31 cellular contexts compared by ENCODE assay signal in genomic region chr14:77236814-77237213, GRCh38.
"Had no signal": no experiment of that assay in that cellular context is flagged by ENCODE, and none has a peak within 500 bp of the region (broad histone marks: within the 10 kb centered on the region; RNA-seq: fewer than 3 reads in every experiment).

No MANE protein-coding gene starts in this region.

- H3K9me3 Mint-ChIP-seq: activated B cell treated with CpG ODN at 0.5 μM for 24 hours; activated CD8-positive, alpha-beta T cell treated with anti-CD3 and anti-CD28 coated beads for 36 hours; activated T-cell treated with anti-CD3 and anti-CD28 coated beads, Interleukin-2, amount 50 U/mL, for 4 hours; activated T-helper 17 cell treated with anti-CD3 and anti-CD28 coated beads, Interleukin-2, amount 50 U/mL, for 72 hours; effector memory CD8-positive, alpha-beta T cell; T-helper 2 cell treated with Interferon-gamma antibody and Interleukin-4, amounts not matched to agents 5 μg/mL and 100 μg/mL, for 36 hours had no signal

- H3K27ac Mint-ChIP-seq: activated B cell treated with CpG ODN at 0.5 μM for 24 hours; activated CD8-positive, alpha-beta T cell treated with anti-CD3 and anti-CD28 coated beads for 36 hours; activated naive CD8-positive, alpha-beta T cell; activated T-helper 17 cell treated with anti-CD3 and anti-CD28 coated beads, Interleukin-2, amount 50 U/mL, for 72 hours; effector memory CD8-positive, alpha-beta T cell; T-helper 17 cell; T-helper 2 cell treated with Interferon-gamma antibody and Interleukin-4, amounts not matched to agents 5 μg/mL and 100 μg/mL, for 36 hours had no signal

- H3K9me3 ChIP-seq: body of pancreas, esophagus muscularis mucosa, gastrocnemius medialis, heart right ventricle had no signal

- FAIRE-seq: colon had no signal

- H3K27ac ChIP-seq: body of pancreas, esophagus muscularis mucosa, foreskin keratinocyte, gastrocnemius medialis, heart right ventricle, WERI-Rb-1 had no signal

- H3K27me3 ChIP-seq: body of pancreas, foreskin keratinocyte, gastrocnemius medialis had no signal

- DNase-seq: activated B cell treated with CpG ODN at 0.5 μM for 24 hours; activated CD4-positive, alpha-beta T cell treated with anti-CD3 and anti-CD28 coated beads for 48 hours; activated CD4-positive, alpha-beta T cell treated with anti-CD3 and anti-CD28 coated beads, Interleukin-2, amount 50 U/mL, for 1 hour; activated CD4-positive, alpha-beta T cell treated with anti-CD3 and anti-CD28 coated beads, Interleukin-2, amount 50 U/mL, for 48 hours; activated CD8-positive, alpha-beta memory T cell treated with anti-CD3 and anti-CD28 coated beads for 24 hours; activated CD8-positive, alpha-beta T cell treated with anti-CD3 and anti-CD28 coated beads for 36 hours; activated effector memory CD4-positive, alpha-beta T cell treated with Interleukin-2 at 50 U/mL for 16 hours; activated gamma-delta T cell treated with Interleukin-2 at 50 U/mL for 16 hours; activated naive CD4-positive, alpha-beta T cell treated with anti-CD3 and anti-CD28 coated beads, Interleukin-2, amount 50 U/mL, for 16 hours; activated naive CD4-positive, alpha-beta T cell treated with Interleukin-2 at 50 U/mL for 16 hours; activated T-cell treated with anti-CD3 and anti-CD28 coated beads, Interleukin-2, amount 50 U/mL, for 4 hours; amniotic stem cell; aorta; body of pancreas; cortex of kidney; dermis blood vessel endothelial cell; effector CD4-positive, alpha-beta T cell; effector memory CD8-positive, alpha-beta T cell; erythroblast; foreskin keratinocyte; gastrocnemius medialis; heart right ventricle; T-helper 17 cell; T1000; WERI-Rb-1 had no signal

- ATAC-seq: activated CD4-positive, CD25-positive, alpha-beta regulatory T cell treated with anti-CD3 and anti-CD28 coated beads, Interleukin-2, amount 50 U/mL, for 24 hours; activated CD8-positive, alpha-beta T cell treated with anti-CD3 and anti-CD28 coated beads for 36 hours; activated T-cell treated with anti-CD3 and anti-CD28 coated beads, Interleukin-2, amount 50 U/mL, for 4 hours; activated T-helper 17 cell treated with anti-CD3 and anti-CD28 coated beads, Interleukin-2, amount 50 U/mL, for 72 hours; body of pancreas; effector memory CD8-positive, alpha-beta T cell; foreskin keratinocyte; gastrocnemius medialis; heart right ventricle; T-helper 17 cell had no signal

- H3K36me3 ChIP-seq: esophagus muscularis mucosa, gastrocnemius medialis, heart right ventricle had no signal

- H3K27me3 Mint-ChIP-seq: activated B cell treated with CpG ODN at 0.5 μM for 24 hours; activated CD8-positive, alpha-beta T cell treated with anti-CD3 and anti-CD28 coated beads for 36 hours; activated naive CD8-positive, alpha-beta T cell; activated T-helper 17 cell treated with anti-CD3 and anti-CD28 coated beads, Interleukin-2, amount 50 U/mL, for 72 hours had no signal

- H3K4me1 ChIP-seq: body of pancreas, esophagus muscularis mucosa, foreskin keratinocyte, gastrocnemius medialis, heart right ventricle had no signal

- H3K4me3 Mint-ChIP-seq: activated B cell treated with CpG ODN at 0.5 μM for 24 hours; activated CD8-positive, alpha-beta T cell treated with anti-CD3 and anti-CD28 coated beads for 36 hours; activated naive CD8-positive, alpha-beta T cell; activated T-cell treated with anti-CD3 and anti-CD28 coated beads, Interleukin-2, amount 50 U/mL, for 4 hours; activated T-helper 17 cell treated with anti-CD3 and anti-CD28 coated beads, Interleukin-2, amount 50 U/mL, for 72 hours; effector memory CD8-positive, alpha-beta T cell; T-helper 17 cell; T-helper 2 cell treated with Interferon-gamma antibody and Interleukin-4, amounts not matched to agents 5 μg/mL and 100 μg/mL, for 36 hours had no signal

- H3K4me1 Mint-ChIP-seq: activated T-helper 17 cell treated with anti-CD3 and anti-CD28 coated beads, Interleukin-2, amount 50 U/mL, for 72 hours; T-helper 17 cell had no signal

- H3K4me3 ChIP-seq: body of pancreas, esophagus muscularis mucosa, gastrocnemius medialis, heart right ventricle had no signal
